25 cellular contexts compared by ENCODE assay signal in genomic region chr11:31173926-31174680, GRCh38.
"Had no signal": no experiment of that assay in that cellular context is flagged by ENCODE, and none has a peak within 500 bp of the region (broad histone marks: within the 10 kb centered on the region; RNA-seq: fewer than 3 reads in every experiment).

No MANE protein-coding gene starts in this region.

- H3K4me3 Mint-ChIP-seq: dendritic cell treated with granulocyte-macrophage colony-stimulating factor and Interleukin-4, amounts not matched to agents 40 ng/mL and 50 ng/mL, for 4 days; effector memory CD8-positive, alpha-beta T cell; endodermal cell; immature natural killer cell; mesothelial cell of epicardium had no signal

- H3K4me1 ChIP-seq: colonic mucosa, foreskin keratinocyte, gastroesophageal sphincter, heart left ventricle, left lung, lower lobe of right lung had no signal

- H3K9me3 ChIP-seq: colonic mucosa had no signal

- H3K4me1 Mint-ChIP-seq: endodermal cell, immature natural killer cell, mesothelial cell of epicardium had no signal

- H3K27ac Mint-ChIP-seq: dendritic cell treated with granulocyte-macrophage colony-stimulating factor and Interleukin-4, amounts not matched to agents 40 ng/mL and 50 ng/mL, for 4 days; effector memory CD8-positive, alpha-beta T cell; endodermal cell; immature natural killer cell; mesothelial cell of epicardium had no signal

- H3K27me3 Mint-ChIP-seq: dendritic cell treated with granulocyte-macrophage colony-stimulating factor and Interleukin-4, amounts not matched to agents 40 ng/mL and 50 ng/mL, for 4 days; effector memory CD8-positive, alpha-beta T cell had no signal

- FAIRE-seq: endometrium, frontal cortex had no signal

- H3K36me3 ChIP-seq: colonic mucosa, gastroesophageal sphincter, heart left ventricle, left lung, lower lobe of right lung had no signal

- H3K27ac ChIP-seq: colonic mucosa, epithelial cell of prostate, foreskin keratinocyte, gastroesophageal sphincter, heart left ventricle, hepatocyte, left lung, lower lobe of right lung had no signal

- ATAC-seq: effector memory CD8-positive, alpha-beta T cell; esophagus mucosa; foreskin keratinocyte; gastroesophageal sphincter; heart left ventricle; left cardiac atrium; left lung; left ventricle myocardium superior; lower lobe of right lung; mucosa of descending colon had no signal

- DNase-seq: colonic mucosa; cortex of kidney; effector CD8-positive, alpha-beta T cell; effector memory CD8-positive, alpha-beta T cell; endodermal cell; erythroblast; foreskin keratinocyte; heart left ventricle; hypothalamus; immature natural killer cell; islet precursor cell; left cardiac atrium; left ventricle myocardium superior; lower lobe of right lung; mesenchymal stem cell; mucosa of descending colon had no signal

- H3K36me3 Mint-ChIP-seq: mesothelial cell of epicardium had no signal

- H3K4me3 ChIP-seq: colonic mucosa, gastroesophageal sphincter, heart left ventricle, hepatocyte, left lung, lower lobe of right lung, mucosa of descending colon had no signal
